ENCODE assay signal across 1 cellular context in genomic region chr5:124605516-124605915, GRCh38.
TF ChIP-seq lines count a peak whose summit lies in the region.

No MANE protein-coding gene starts in this region.

TF ChIP-seq in IMR-90, 13 proteins besides CTCF, POLR2A, EP300 and RAD21 (continued from another document):
- TF ChIP-seq RCOR1 (IDR thresholded peaks at IDR 0.05; ENCODE audit: insufficient replicate concordance, low read length), result no peak
- TF ChIP-seq USF2 (IDR thresholded peaks at IDR 0.05; ENCODE audit: low read depth, low read length), result no peak
- TF ChIP-seq RFX5 (IDR thresholded peaks at IDR 0.05; ENCODE audit: low read depth, low read length), result no peak
- TF ChIP-seq NFE2L2 (IDR thresholded peaks at IDR 0.05; ENCODE audit: low read depth, low read length), result no peak
- no peak for TF ChIP-seq ELK1 (IDR thresholded peaks at IDR 0.05; ENCODE audit: borderline replicate concordance, low read depth, low read length)
- TF ChIP-seq SMC3 (IDR thresholded peaks at IDR 0.05; ENCODE audit: low read depth, low read length), result no peak
- no peak for TF ChIP-seq CHD1 (IDR thresholded peaks at IDR 0.05; ENCODE audit: low read depth, low read length)
